38 cellular contexts compared by ENCODE assay signal in the genomic region with DNA sequence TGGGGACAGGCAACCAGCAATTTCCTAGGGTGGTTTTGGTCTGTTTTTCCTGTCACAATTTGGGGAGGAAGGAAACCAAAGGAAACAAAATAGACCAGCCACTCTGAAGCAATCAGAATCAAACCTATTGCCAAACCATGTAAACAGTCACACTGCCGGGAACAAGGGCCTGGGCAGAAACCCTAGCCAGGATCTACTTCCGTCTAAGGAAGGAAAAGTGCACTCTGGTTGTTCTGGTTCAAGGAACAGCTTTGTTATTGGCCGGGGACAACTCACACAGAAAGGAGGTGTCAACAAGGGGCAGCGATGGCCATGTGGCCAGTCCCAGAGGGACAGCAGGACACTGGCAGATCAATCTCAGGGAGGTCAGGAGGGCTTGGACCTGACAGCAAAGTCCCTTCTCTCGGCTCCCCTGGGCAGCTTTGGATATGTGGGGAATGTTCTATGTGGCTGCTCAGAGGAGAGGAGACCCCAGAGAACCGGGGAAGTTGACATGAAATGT. TPM values are rescaled to one million over a fixed set of nuclear protein-coding genes. Genes with fewer than 3 reads are reported as not detected.
DNase-seq lines count a peak whose midpoint lies in the region; ATAC-seq, FAIRE-seq and TF ChIP-seq lines count a peak whose summit lies in the region.
"Had no signal": no experiment of that assay in that cellular context is flagged by ENCODE, and none has a peak within 500 bp of the region (broad histone marks: within the 10 kb centered on the region; RNA-seq: fewer than 3 reads in every experiment).

No MANE protein-coding gene starts in this region.

- H3K27ac ChIP-seq in upper lobe of right lung, result no peak overlapping the region
- H3K27ac ChIP-seq: A549, cardiac muscle cell, PC-9, testis, uterus, WERI-Rb-1 had no signal

- TF ChIP-seq CTCF in bronchial epithelial cell (IDR thresholded peaks at IDR 0.05; ENCODE audit: insufficient read depth, low read length, severe bottlenecking), result no peak
- TF ChIP-seq CTCF in upper lobe of right lung (IDR thresholded peaks at IDR 0.05), result no peak

- DNase-seq in SKM-1 (lab: John Stamatoyannopoulos, UW; ENCODE audit: unreplicated experiment) (peak; percentile 27), SKM-1 treated with dmso at 0.1 percent for 144 hours (lab: John Stamatoyannopoulos, UW; ENCODE audit: unreplicated experiment) (no peak), bronchial epithelial cell (ENCODE audit: low read depth) (no peak), left lobe of liver (ENCODE audit: low spot score) (no peak), upper lobe of right lung (no peak), posterior cingulate gyrus (no peak)
- DNase-seq: activated CD4-positive, alpha-beta T cell treated with anti-CD3 and anti-CD28 coated beads for 48 hours; activated CD8-positive, alpha-beta memory T cell treated with anti-CD3 and anti-CD28 coated beads for 24 hours; activated T-cell treated with anti-CD3 and anti-CD28 coated beads for 4 hours; AML-193; aorta; CD4-positive, alpha-beta memory T cell; DND-41; effector CD8-positive, alpha-beta T cell; foreskin fibroblast; head of caudate nucleus; islet precursor cell; naive thymus-derived CD8-positive, alpha-beta T cell; NCI-H1105; NCI-H187 treated with DMSO at 0.1 percent for 48 hours; NCI-H510A treated with DMSO at 0.1 percent for 48 hours; occipital lobe; PC-9; retina; stimulated activated CD4-positive, alpha-beta T cell treated with anti-CD3 and anti-CD28 coated beads, Interleukin-1b, Interleukin-23, amount 100 ng/mL, for 48 hours; stimulated activated naive CD8-positive, alpha-beta T cell treated with anti-CD3 and anti-CD28 coated beads, Interleukin-15, Interleukin-2, amounts not matched to agents 100 U/mL and 50 U/mL, for 24 hours; T-helper 9 cell; testis; uterus; WERI-Rb-1 had no signal

- H3K4me1 ChIP-seq in upper lobe of right lung, result no peaks in the 10 kb centered on the region
- H3K4me1 ChIP-seq: A549, testis, uterus had no signal

- H3K36me3 ChIP-seq in bronchial epithelial cell (ENCODE audit: control insufficient read depth, insufficient read depth, low read length) (peaks cover under 1% of the 10 kb centered on the region), upper lobe of right lung (no peaks in the 10 kb centered on the region)
- H3K36me3 ChIP-seq: cardiac muscle cell, uterus, WERI-Rb-1 had no signal

- H3K27me3 ChIP-seq in bronchial epithelial cell (ENCODE audit: control insufficient read depth, insufficient read depth, low read length), result peaks cover 3% of the 10 kb centered on the region
- H3K27me3 ChIP-seq in upper lobe of right lung, result no peaks in the 10 kb centered on the region
- H3K27me3 ChIP-seq: cardiac muscle cell, testis, uterus had no signal

- intact Hi-C loops in upper lobe of right lung (cut with DNase I), result no loop called here
- intact Hi-C loops in posterior cingulate gyrus (cut with DNase I), result no loop called here

- peak; percentile 18 for FAIRE-seq in bronchial epithelial cell (lab: Jason Lieb, UNC)
- FAIRE-seq: A549, colon, D721Med, K562 had no signal

- no peaks in the 10 kb centered on the region for H3K9me3 ChIP-seq in upper lobe of right lung
- H3K9me3 ChIP-seq: testis, uterus had no signal

- H3K4me3 ChIP-seq in bronchial epithelial cell (ENCODE audit: low read depth, low read length), result no peak overlapping the region
- H3K4me3 ChIP-seq in upper lobe of right lung, result no peak overlapping the region
- H3K4me3 ChIP-seq: A549, cardiac muscle cell, K562, lung, PC-9, testis, uterus had no signal

- peak; percentile 77 for ATAC-seq in left lobe of liver
- ATAC-seq in upper lobe of right lung, result peak; percentile 53
- no peak for ATAC-seq in HG03025 (IDR thresholded peaks at IDR 0.05; ENCODE audit: low FRiP score, unreplicated experiment)
- no peak for ATAC-seq in GM18907 (IDR thresholded peaks at IDR 0.05; ENCODE audit: unreplicated experiment)
- ATAC-seq: A549; K562; naive thymus-derived CD8-positive, alpha-beta T cell; stimulated activated naive CD8-positive, alpha-beta T cell treated with anti-CD3 and anti-CD28 coated beads, Interleukin-15, Interleukin-2, amounts not matched to agents 100 U/mL and 50 U/mL, for 24 hours had no signal

RNA-seq across cellular contexts. Expression of gene RAD18, which starts 17.5 kb away (rescaled TPM):
- total RNA-seq in bronchial epithelial cell (3.9 and 5.0 TPM in 2 replicates), left lobe of liver (3.8 TPM), upper lobe of right lung (15.0 TPM)

Comparison
In these comparisons a context has a peak if more than half of its experiments do, and no peak if none do; other contexts are left out.
1. ATAC-seq: peak in left lobe of liver (single experiment) and upper lobe of right lung (single experiment); none in HG03025 (single experiment) and GM18907 (single experiment).